In genomic region chr10:98458812-98459211, GRCh38 we compare ENCODE assay signal across 21 cellular contexts.
"Had no signal": no experiment of that assay in that cellular context is flagged by ENCODE, and none has a peak within 500 bp of the region (broad histone marks: within the 10 kb centered on the region; RNA-seq: fewer than 3 reads in every experiment).

No MANE protein-coding gene starts in this region.

- H3K4me2 ChIP-seq: KMS-11, PC-9 had no signal

- H3K27me3 ChIP-seq: Peyer's patch, SJCRH30 had no signal

- DNase-seq: Kasumi-1, MM.1S, NCI-H1092 treated with DMSO at 0.1 percent for 48 hours, NCI-H1436, NCI-H187, NCI-H2029, NCI-H2081 treated with DMSO at 0.1 percent for 48 hours, NCI-H226, NCI-H446, NCI-H510A, NCI-H524 treated with DMSO at 0.1 percent for 48 hours, NCI-H69, NCI-H774, PC-9, Peyer's patch, SHP77 treated with DMSO at 0.1 percent for 48 hours, SJCRH30, T-helper 1 cell had no signal

- H3K4me1 ChIP-seq: Peyer's patch had no signal

- H3K27ac ChIP-seq: KMS-11, PC-9, Peyer's patch, SJCRH30 had no signal

- H2AFZ ChIP-seq: PC-9 had no signal

- ATAC-seq: Right ventricle myocardium inferior, SK-N-SH treated with all-trans-retinoic acid at 6 μM for 48 hours had no signal

- H3K9me3 ChIP-seq: Peyer's patch, SJCRH30 had no signal

- H3K9ac ChIP-seq: KMS-11 had no signal

- H3K4me3 ChIP-seq: PC-9, Peyer's patch, SJCRH30 had no signal

- H3K36me3 ChIP-seq: Peyer's patch, SJCRH30 had no signal
